ENCODE assay signal across 1 cellular context in the genomic region with DNA sequence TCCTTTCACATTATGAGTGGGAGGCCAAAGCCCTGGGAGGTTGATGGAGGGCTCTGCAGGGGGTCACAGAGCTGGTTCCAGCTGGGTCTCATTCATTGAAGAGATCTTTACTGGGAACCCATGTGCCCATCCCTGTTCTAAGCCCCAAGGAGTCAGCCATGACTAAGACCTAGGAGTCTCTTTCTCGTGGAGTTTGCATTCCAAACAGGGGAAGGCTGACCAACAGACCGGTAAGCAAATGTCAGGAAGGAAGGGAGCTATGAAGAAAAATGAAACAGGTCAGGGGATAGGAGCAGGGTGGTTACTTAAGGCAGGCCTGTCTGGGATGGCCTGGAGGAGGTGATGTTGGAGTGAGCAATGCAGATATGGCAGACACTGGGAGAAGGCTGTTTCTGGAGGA.
TF ChIP-seq lines count a peak whose summit lies in the region.

No MANE protein-coding gene starts in this region.

TF ChIP-seq in WTC11, 78 proteins besides CTCF, POLR2A, EP300 and RAD21 (continued from another document):
- TF ChIP-seq, protein P1, sequence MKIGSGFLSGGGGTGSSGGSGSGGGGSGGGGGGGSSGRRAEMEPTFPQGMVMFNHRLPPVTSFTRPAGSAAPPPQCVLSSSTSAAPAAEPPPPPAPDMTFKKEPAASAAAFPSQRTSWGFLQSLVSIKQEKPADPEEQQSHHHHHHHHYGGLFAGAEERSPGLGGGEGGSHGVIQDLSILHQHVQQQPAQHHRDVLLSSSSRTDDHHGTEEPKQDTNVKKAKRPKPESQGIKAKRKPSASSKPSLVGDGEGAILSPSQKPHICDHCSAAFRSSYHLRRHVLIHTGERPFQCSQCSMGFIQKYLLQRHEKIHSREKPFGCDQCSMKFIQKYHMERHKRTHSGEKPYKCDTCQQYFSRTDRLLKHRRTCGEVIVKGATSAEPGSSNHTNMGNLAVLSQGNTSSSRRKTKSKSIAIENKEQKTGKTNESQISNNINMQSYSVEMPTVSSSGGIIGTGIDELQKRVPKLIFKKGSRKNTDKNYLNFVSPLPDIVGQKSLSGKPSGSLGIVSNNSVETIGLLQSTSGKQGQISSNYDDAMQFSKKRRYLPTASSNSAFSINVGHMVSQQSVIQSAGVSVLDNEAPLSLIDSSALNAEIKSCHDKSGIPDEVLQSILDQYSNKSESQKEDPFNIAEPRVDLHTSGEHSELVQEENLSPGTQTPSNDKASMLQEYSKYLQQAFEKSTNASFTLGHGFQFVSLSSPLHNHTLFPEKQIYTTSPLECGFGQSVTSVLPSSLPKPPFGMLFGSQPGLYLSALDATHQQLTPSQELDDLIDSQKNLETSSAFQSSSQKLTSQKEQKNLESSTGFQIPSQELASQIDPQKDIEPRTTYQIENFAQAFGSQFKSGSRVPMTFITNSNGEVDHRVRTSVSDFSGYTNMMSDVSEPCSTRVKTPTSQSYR (CRISPR knock-in tag; IDR thresholded peaks at IDR 0.05), result no peak
- TF ChIP-seq SMAD4 (CRISPR knock-in tag; IDR thresholded peaks at IDR 0.05) (no peak), GABPB1 (CRISPR knock-in tag; IDR thresholded peaks at IDR 0.05) (no peak), ZBTB21 (CRISPR knock-in tag; IDR thresholded peaks at IDR 0.05; ENCODE audit: borderline replicate concordance) (no peak), MYBL2 (CRISPR knock-in tag; IDR thresholded peaks at IDR 0.05) (no peak), ZNF138 (CRISPR knock-in tag; conservative IDR thresholded peaks at IDR 0.05) (no peak)
